7 cellular contexts compared by ENCODE assay signal in the genomic region with DNA sequence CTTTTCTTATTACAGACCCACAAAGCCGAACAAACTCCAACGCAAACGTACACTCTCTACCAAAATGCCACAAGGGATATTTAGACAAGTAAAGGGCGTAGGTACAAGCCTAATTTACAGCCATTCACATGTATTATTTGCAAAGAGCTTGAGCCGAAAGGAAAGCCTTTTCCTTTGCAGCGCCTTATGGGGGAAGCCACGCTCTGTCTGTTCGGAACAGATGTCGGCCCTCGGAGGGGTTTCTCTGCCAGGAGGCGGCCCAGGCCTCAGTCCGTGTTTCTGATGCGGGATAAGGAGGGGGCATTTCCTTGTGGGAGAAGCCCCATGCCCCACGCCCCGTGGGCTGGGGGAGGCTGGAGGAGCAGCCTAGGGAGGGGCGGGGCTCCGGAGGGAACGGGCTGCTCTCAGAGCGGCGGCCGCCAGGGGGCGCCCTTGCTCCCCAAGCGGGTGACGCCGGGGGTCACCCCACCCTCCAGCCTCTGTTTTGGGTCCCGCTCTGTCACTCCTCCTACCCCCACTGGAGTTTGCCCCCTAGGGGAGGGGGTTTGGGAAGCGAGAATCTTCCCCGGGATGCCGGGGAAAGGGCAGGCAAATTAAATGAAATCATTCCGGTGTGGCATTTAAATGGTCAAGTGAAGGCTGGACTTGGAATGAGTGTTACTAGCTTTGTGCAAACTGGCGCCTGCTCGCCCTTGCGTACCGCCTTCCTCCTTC.
DNase-seq lines count a peak whose midpoint lies in the region; ATAC-seq and TF ChIP-seq lines count a peak whose summit lies in the region.

No MANE protein-coding gene starts in this region.

- peak; percentile 84 for TF ChIP-seq CTCF in GM13977 (IDR thresholded peaks at IDR 0.05; ENCODE audit: extremely low read depth, insufficient read depth, missing control alignments)

- peaks cover 20% of the 10 kb centered on the region for H3K27me3 ChIP-seq in effector memory CD4-positive, alpha-beta T cell (replicated peaks; ENCODE audit: control insufficient read depth, insufficient read depth, low read length, poor library complexity, severe bottlenecking)

- peak overlapping the region; percentile 77 for H3K4me3 Mint-ChIP-seq in memory B cell

- no peaks in the 10 kb centered on the region for H3K36me3 Mint-ChIP-seq in memory B cell

- H3K9me3 Mint-ChIP-seq in memory B cell = no peaks in the 10 kb centered on the region

- peak; percentile 82 for DNase-seq in GM13977 (ENCODE audit: low spot score)
- DNase-seq in NCI-H748 (lab: John Stamatoyannopoulos, UW; ENCODE audit: unreplicated experiment) = peak; percentile 66
- DNase-seq in activated CD8-positive, alpha-beta memory T cell treated with anti-CD3 and anti-CD28 coated beads for 1 hour (ENCODE audit: extremely low read depth in 1 of 2, low read depth in 1 of 2) = peak; percentile 10 to 44
- DNase-seq in effector memory CD4-positive, alpha-beta T cell = peak; percentile 9 to 29 (median 15)
- peak; percentile 67 to 77 for DNase-seq in memory B cell (ENCODE audit: low spot score in 2 of 2)
- DNase-seq in stimulated activated CD4-positive, alpha-beta T cell treated with anti-CD3 and anti-CD28 coated beads, TNF-alpha, amount 100 ng/mL, for 4 hours (ENCODE audit: low read depth in 3 of 3) = peak; percentile 5 to 45 (median 42)

- H3K27ac Mint-ChIP-seq in memory B cell = no peak overlapping the region

- in situ Hi-C loops in GM13977 (cut with MboI; ENCODE audit: low pct_unique_long_range_greater_than_20kb, low sequenced_read_pairs, unreplicated experiment) = loop anchor here (25.0 kb wide), 1 partner anchor 693 kb away; no protein-coding TSS in a partner anchor

- peaks cover 22% of the 10 kb centered on the region for H3K27me3 Mint-ChIP-seq in memory B cell

- peaks cover 14% of the 10 kb centered on the region for H3K4me1 Mint-ChIP-seq in memory B cell

- H3K4me1 ChIP-seq in effector memory CD4-positive, alpha-beta T cell (ENCODE audit: control insufficient read depth, insufficient read depth, low read length, poor library complexity, severe bottlenecking) = no peaks in the 10 kb centered on the region

- ATAC-seq in HG02642 (IDR thresholded peaks at IDR 0.05; ENCODE audit: poor library complexity, unreplicated experiment) = peak; percentile 89
- peak; percentile 91 for ATAC-seq in memory B cell (ENCODE audit: low read depth)

- H3K4me3 ChIP-seq in effector memory CD4-positive, alpha-beta T cell (ENCODE audit: insufficient read depth, low read depth, low read length, poor library complexity, severe bottlenecking) = peak overlapping the region; percentile 46

- no peaks in the 10 kb centered on the region for H3K9me3 ChIP-seq in effector memory CD4-positive, alpha-beta T cell (ENCODE audit: control insufficient read depth, low read length)

- no peak overlapping the region for H3K27ac ChIP-seq in effector memory CD4-positive, alpha-beta T cell (ENCODE audit: insufficient read depth, low read length, poor library complexity, severe bottlenecking)

- no peaks in the 10 kb centered on the region for H3K36me3 ChIP-seq in effector memory CD4-positive, alpha-beta T cell (ENCODE audit: control insufficient read depth, insufficient read depth, low read length)

Comparison
In these comparisons a context has a peak if more than half of its experiments do, and no peak if none do; other contexts are left out.
1. DNase-seq: peak in every context shown above with its lines; median percentile 82 in GM13977; 72 in memory B cell; 66 in NCI-H748; 42 in stimulated activated CD4-positive, alpha-beta T cell treated with anti-CD3 and anti-CD28 coated beads, TNF-alpha, amount 100 ng/mL, for 4 hours; 27 in activated CD8-positive, alpha-beta memory T cell treated with anti-CD3 and anti-CD28 coated beads for 1 hour; 15 in effector memory CD4-positive, alpha-beta T cell.